In the genomic region with DNA sequence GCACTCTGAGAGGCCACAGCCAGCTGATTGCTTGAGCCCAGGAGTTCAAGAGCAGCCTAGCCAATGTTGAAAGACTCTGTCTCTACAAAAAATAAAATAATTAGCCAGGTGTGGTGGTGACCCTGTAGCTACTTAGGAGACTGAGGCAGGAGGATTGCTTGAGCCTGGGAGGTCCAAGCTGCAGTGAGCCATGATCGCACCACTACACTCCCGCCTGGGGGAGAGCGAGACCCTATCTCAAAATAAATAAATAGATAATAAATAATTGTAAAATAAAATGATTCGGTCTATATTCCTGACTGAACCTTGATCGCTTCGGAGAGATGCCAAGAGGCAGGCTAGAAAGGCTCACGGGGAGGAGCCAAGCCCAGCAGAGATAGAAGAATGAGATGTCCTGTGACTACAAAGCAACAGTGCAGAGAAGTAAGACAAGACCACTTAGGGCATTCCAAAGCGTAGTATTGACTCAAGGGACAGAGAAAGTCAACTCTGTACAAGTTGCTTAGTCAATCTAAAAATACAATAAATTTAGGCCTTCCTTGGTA, we compare ENCODE assay signal across 1 cellular context.
TF ChIP-seq lines count a peak whose summit lies in the region.

No MANE protein-coding gene starts in this region.

TF ChIP-seq in H1, 55 proteins besides CTCF, POLR2A, EP300 and RAD21 (continued from another document):
- no peak for TF ChIP-seq TAF1 (IDR thresholded peaks at IDR 0.05; ENCODE audit: low read depth, low read length)
- no peak for TF ChIP-seq POLR2AphosphoS5 (IDR thresholded peaks at IDR 0.05; ENCODE audit: low read depth, low read length)
